In genomic region chrX:2404816-2405215, GRCh38 we compare ENCODE assay signal across 18 cellular contexts.
DNase-seq lines count a peak whose midpoint lies in the region; TF ChIP-seq lines count a peak whose summit lies in the region.
"Had no signal": no experiment of that assay in that cellular context is flagged by ENCODE, and none has a peak within 500 bp of the region (broad histone marks: within the 10 kb centered on the region; RNA-seq: fewer than 3 reads in every experiment).

No MANE protein-coding gene starts in this region.

- no peak overlapping the region for H3K23ac ChIP-seq in H9 (ENCODE audit: insufficient read length, low read depth, low read length)

- H3K4me1 Mint-ChIP-seq in H9 (peaks cover 18 to 23% of the 10 kb centered on the region in 2 experiments), brain (peaks cover 46% of the 10 kb centered on the region), mesothelial cell of epicardium (peaks cover 26% of the 10 kb centered on the region)

- peak overlapping the region; percentile 73 to 92 (median 82); a peak in 5 of 7 replicates for H3K27ac Mint-ChIP-seq in H9
- H3K27ac Mint-ChIP-seq in brain, result peak overlapping the region; percentile 32 to 86 (median 52)
- H3K27ac Mint-ChIP-seq in mesothelial cell of epicardium, result peak overlapping the region; percentile 54

- no CpG with 5 or more reads among the region's 7 CpGs for WGBS in H9 (ENCODE audit: extremely low coverage, insufficient read length, low lambda C conversion rate)

- H3K79me2 ChIP-seq in H9 (ENCODE audit: insufficient read depth, low read length), result no peaks in the 10 kb centered on the region; the same call in 1 of the 2 replicates

- no peak overlapping the region for H2BK5ac ChIP-seq in H9 (ENCODE audit: insufficient read length, low read length)

- no peak overlapping the region for H2BK120ac ChIP-seq in H9 (ENCODE audit: low read depth, low read length, poor library complexity, severe bottlenecking)

- H3K4me3 Mint-ChIP-seq in H9, result no peak overlapping the region
- H3K4me3 Mint-ChIP-seq in brain, result peak overlapping the region in 4 of 5 experiments; percentile 11 to 49 (median 26)
- no peak overlapping the region for H3K4me3 Mint-ChIP-seq in mesothelial cell of epicardium
- H3K4me3 Mint-ChIP-seq: CD4-positive, CD25-positive, alpha-beta regulatory T cell had no signal

- no peak overlapping the region for H3K4ac ChIP-seq in H9 (ENCODE audit: low read depth, low read length)

- H4K91ac ChIP-seq in H9 (ENCODE audit: insufficient read length, low read depth, low read length), result no peak overlapping the region

- H3K4me2 ChIP-seq in H9 (ENCODE audit: insufficient read depth, insufficient read length, low read length), result no peak overlapping the region

- H3K18ac ChIP-seq in H9 (ENCODE audit: insufficient read length, low read depth, low read length), result no peak overlapping the region

- no peak overlapping the region for H3T11ph ChIP-seq in H9 (ENCODE audit: low read length)

- no peak overlapping the region for H2AFZ ChIP-seq in H9 (ENCODE audit: low read length)

- H3K27ac ChIP-seq in H9 (ENCODE audit: insufficient read length, low read depth, low read length), result no peak overlapping the region

- H2AK5ac ChIP-seq in H9 (ENCODE audit: insufficient read length, low read length), result no peak overlapping the region

- no peak overlapping the region for H3K56ac ChIP-seq in H9 (ENCODE audit: insufficient read length, low read depth, low read length)

- no peak overlapping the region for H3K14ac ChIP-seq in H9 (ENCODE audit: insufficient read depth, low read length)

- DNase-seq in H9, result no peak
- DNase-seq in mesothelial cell of epicardium (ENCODE audit: low spot score in 2 of 2, unreplicated experiment in 2 of 2), result no peak
- DNase-seq in renal cortical epithelial cell (ENCODE audit: low read depth), result peak; percentile 43
- no peak for DNase-seq in ecto neural progenitor cell (ENCODE audit: low spot score)
- DNase-seq in nucleus accumbens (lab: John Stamatoyannopoulos, UW), result no peak
- DNase-seq in activated effector memory CD4-positive, alpha-beta T cell treated with anti-CD3 and anti-CD28 coated beads, Interleukin-2, amount 50 U/mL, for 16 hours, result no peak
- DNase-seq: ACHN; AML-193; Caco-2; CD4-positive, CD25-positive, alpha-beta regulatory T cell; EL; IMR-90; Karpas-422; MM.1S; NCI-H1092 treated with DMSO at 0.1 percent for 48 hours; NCI-H2081 treated with DMSO at 0.1 percent for 48 hours; NCI-H524 had no signal

- peaks cover 29 to 49% (median 41%) of the 10 kb centered on the region in 3 experiments for H3K36me3 Mint-ChIP-seq in H9 (ENCODE audit: insufficient read depth in 1 of 3, low read depth in 3 of 3)
- H3K36me3 Mint-ChIP-seq in brain, result peaks cover 76% of the 10 kb centered on the region
- H3K36me3 Mint-ChIP-seq in mesothelial cell of epicardium, result peaks cover 30% of the 10 kb centered on the region

- TF ChIP-seq CTCF in H9 (conservative IDR thresholded peaks at IDR 0.05) (no peak), brain (conservative IDR thresholded peaks at IDR 0.05) (no peak), mesothelial cell of epicardium (IDR thresholded peaks at IDR 0.05; ENCODE audit: unreplicated experiment) (no peak)

- no peak overlapping the region for H2BK12ac ChIP-seq in H9 (ENCODE audit: insufficient read length, low read depth, low read length)

- H3K27me3 ChIP-seq in H9 (ENCODE audit: insufficient read depth, low read length), result no peaks in the 10 kb centered on the region

- H2BK15ac ChIP-seq in H9 (ENCODE audit: low read depth, low read length), result no peak overlapping the region

- H4K20me1 ChIP-seq in H9 (ENCODE audit: control insufficient read depth, insufficient read depth, insufficient read length), result no peaks in the 10 kb centered on the region

- H3K4me1 ChIP-seq in H9 (ENCODE audit: insufficient read depth, low read length), result no peaks in the 10 kb centered on the region; the same call in 1 of the 2 replicates

- no peak overlapping the region for H4K5ac ChIP-seq in H9 (ENCODE audit: insufficient read length, low read depth, low read length)

- H3K23me2 ChIP-seq in H9 (ENCODE audit: insufficient read length, low read depth, low read length, poor library complexity, severe bottlenecking), result no peaks in the 10 kb centered on the region

- H3K79me1 ChIP-seq in H9 (ENCODE audit: insufficient read depth, low read depth, low read length, poor library complexity, severe bottlenecking), result peaks cover 5% of the 10 kb centered on the region

- peaks cover 12% of the 10 kb centered on the region for H3K9me3 ChIP-seq in H9 (ENCODE audit: control insufficient read depth, low read depth, low read length)

- H3K9ac ChIP-seq in H9 (ENCODE audit: extremely low read depth, insufficient read length, low read length), result no peak overlapping the region

- H3K9me3 Mint-ChIP-seq in H9 (peaks cover 14 to 20% of the 10 kb centered on the region in 2 experiments), brain (peaks cover 9 to 22% (median 16%) of the 10 kb centered on the region in 5 experiments), mesothelial cell of epicardium (peaks cover 11% of the 10 kb centered on the region)

- no peak overlapping the region for H4K8ac ChIP-seq in H9 (replicated peaks; ENCODE audit: insufficient read length, low read depth, low read length)

- H3K27me3 Mint-ChIP-seq in H9 (ENCODE audit: low read depth) (no peaks in the 10 kb centered on the region), brain (no peaks in the 10 kb centered on the region), mesothelial cell of epicardium (ENCODE audit: low read depth) (no peaks in the 10 kb centered on the region)
- H3K27me3 Mint-ChIP-seq: CD4-positive, CD25-positive, alpha-beta regulatory T cell had no signal

- H2BK20ac ChIP-seq in H9 (ENCODE audit: low read depth, low read length, poor library complexity, severe bottlenecking), result no peak overlapping the region

Comparison
In these comparisons a context has a peak if more than half of its experiments do, and no peak if none do; other contexts are left out.
1. H3K4me3 Mint-ChIP-seq: peak in brain (4 of 5); none in H9 (0 of 2) and mesothelial cell of epicardium (single experiment).
2. Peak in every context shown above with its lines, with median percentiles within 50 percentile points of each other: H3K27ac Mint-ChIP-seq.